ENCODE assay signal across 8 cellular contexts in genomic region chr1:220189750-220190347, GRCh38.
DNase-seq lines count a peak whose midpoint lies in the region; ATAC-seq and TF ChIP-seq lines count a peak whose summit lies in the region.

No MANE protein-coding gene starts in this region.

- peak; percentile 57 for ATAC-seq in GM21723 (IDR thresholded peaks at IDR 0.05; ENCODE audit: unreplicated experiment)
- ATAC-seq in HG03378 (IDR thresholded peaks at IDR 0.05; ENCODE audit: unreplicated experiment): no peak

- H3K27ac ChIP-seq in C4-2B: no peak overlapping the region

- DNase-seq in NCI-H526 treated with DMSO at 0.1 percent for 48 hours (lab: John Stamatoyannopoulos, UW): peak; percentile 1
- DNase-seq in dedifferentiated amniotic fluid mesenchymal stem cell (ENCODE audit: extremely low spot score): peak; percentile 20
- DNase-seq in retina: peak; percentile 3
- DNase-seq in activated CD4-positive, CD25-positive, alpha-beta regulatory T cell treated with anti-CD3 and anti-CD28 coated beads, Interleukin-2, amount 50 U/mL, for 72 hours: no peak
- no peak for DNase-seq in HuH-7.5 (ENCODE audit: low spot score)

- peak; percentile 85 for TF ChIP-seq CTCF in C4-2B (conservative IDR thresholded peaks at IDR 0.05)

Comparison
In these comparisons a context has a peak if more than half of its experiments do, and no peak if none do; other contexts are left out.
1. DNase-seq: peak in NCI-H526 treated with DMSO at 0.1 percent for 48 hours (single experiment), dedifferentiated amniotic fluid mesenchymal stem cell (single experiment) and retina (single experiment); none in activated CD4-positive, CD25-positive, alpha-beta regulatory T cell treated with anti-CD3 and anti-CD28 coated beads, Interleukin-2, amount 50 U/mL, for 72 hours (single experiment) and HuH-7.5 (single experiment).